ENCODE assay signal across 18 cellular contexts in the genomic region with DNA sequence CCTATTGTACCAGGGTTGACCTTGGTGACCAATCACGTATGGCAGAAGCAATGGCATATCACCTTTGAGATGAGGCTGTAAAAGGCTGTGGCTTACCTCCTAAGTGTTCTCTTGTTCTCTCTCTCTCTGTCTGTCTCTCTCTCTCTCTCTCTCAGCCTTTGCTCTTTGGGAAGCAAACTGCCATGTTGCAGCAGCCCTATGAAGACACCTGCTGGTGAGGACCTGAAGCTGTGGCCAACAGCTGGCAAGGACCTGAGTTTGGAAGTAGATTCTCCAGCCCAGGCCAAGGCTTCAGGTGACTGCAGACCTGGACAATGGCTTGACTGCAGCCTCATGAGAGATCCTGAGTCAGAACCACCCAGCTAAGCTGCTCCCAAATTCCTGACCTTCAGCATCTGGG.
DNase-seq lines count a peak whose midpoint lies in the region; ATAC-seq and TF ChIP-seq lines count a peak whose summit lies in the region.
"Had no signal": no experiment of that assay in that cellular context is flagged by ENCODE, and none has a peak within 500 bp of the region (broad histone marks: within the 10 kb centered on the region; RNA-seq: fewer than 3 reads in every experiment).

No MANE protein-coding gene starts in this region.

- RAD21 ChIA-PET in HCT116 (lab: Charles Lee; ENCODE audit: low non-redundant PET in 1 of 2, low total read pairs in 2 of 2, uncharacterized antibody in 2 of 2, unreplicated experiment in 2 of 2): interaction anchor here in 1 of 2 experiments (0.7 kb wide), 1 partner anchor 228 kb away, joined by 3 read pairs; no protein-coding TSS in a partner anchor

- no peaks in the 10 kb centered on the region for H3K36me3 ChIP-seq in HCT116 (ENCODE audit: control insufficient read depth in 1 of 2, insufficient read depth in 2 of 2, low read length in 2 of 2)
- H3K36me3 ChIP-seq in endodermal cell (ENCODE audit: control insufficient read depth, insufficient read depth, low read length): no peaks in the 10 kb centered on the region
- H3K36me3 ChIP-seq: SJCRH30 had no signal

- H3K4me1 Mint-ChIP-seq in endodermal cell: peaks cover 17% of the 10 kb centered on the region
- no peaks in the 10 kb centered on the region for H3K4me1 Mint-ChIP-seq in activated CD4-positive, alpha-beta memory T cell treated with anti-CD3 and anti-CD28 coated beads for 36 hours (ENCODE audit: low read depth)

- H3K9ac ChIP-seq in HCT116 (ENCODE audit: low read length): no peak overlapping the region
- no peak overlapping the region for H3K9ac ChIP-seq in endodermal cell (ENCODE audit: extremely low read depth, low read length, poor library complexity, severe bottlenecking)

- ATAC-seq in HCT116 (peak; percentile 39; the same call in 1 of the 2 replicates), left lobe of liver (peak; percentile 48)
- ATAC-seq: K562 had no signal

- POLR2A ChIA-PET in HCT116 (lab: Charles Lee): no interaction called here
- POLR2A ChIA-PET in activated CD4-positive, alpha-beta memory T cell treated with anti-CD3 and anti-CD28 coated beads for 36 hours (lab: Charles Lee): no interaction called here

- peaks cover 3% of the 10 kb centered on the region for H3K9me3 Mint-ChIP-seq in endodermal cell
- no peaks in the 10 kb centered on the region for H3K9me3 Mint-ChIP-seq in activated CD4-positive, alpha-beta memory T cell treated with anti-CD3 and anti-CD28 coated beads for 36 hours
- H3K9me3 Mint-ChIP-seq: CD4-positive, alpha-beta T cell had no signal

- H3K27me3 ChIP-seq in HCT116 (ENCODE audit: insufficient read depth, low read length) (peaks cover 13% of the 10 kb centered on the region), endodermal cell (ENCODE audit: control insufficient read depth, insufficient read depth, low read length, poor library complexity, severe bottlenecking) (no peaks in the 10 kb centered on the region)
- H3K27me3 ChIP-seq: SJCRH30 had no signal

- no peaks in the 10 kb centered on the region for H3K27me3 Mint-ChIP-seq in endodermal cell (ENCODE audit: insufficient read depth)
- H3K27me3 Mint-ChIP-seq in activated CD4-positive, alpha-beta memory T cell treated with anti-CD3 and anti-CD28 coated beads for 36 hours: no peaks in the 10 kb centered on the region
- H3K27me3 Mint-ChIP-seq: CD4-positive, alpha-beta T cell had no signal

- no peaks in the 10 kb centered on the region for H4K20me1 ChIP-seq in HCT116 (ENCODE audit: insufficient read depth)

- H3K4me3 Mint-ChIP-seq in endodermal cell: no peak overlapping the region
- no peak overlapping the region for H3K4me3 Mint-ChIP-seq in activated CD4-positive, alpha-beta memory T cell treated with anti-CD3 and anti-CD28 coated beads for 36 hours
- H3K4me3 Mint-ChIP-seq: CD4-positive, alpha-beta T cell; HFFc6 had no signal

- H3K4me2 ChIP-seq in HCT116 (ENCODE audit: low read length): no peak overlapping the region

- BruUV-seq in HCT116 (replicated peaks; lab: Mats Ljungman, UMichigan): no TSS peak

- TF ChIP-seq RAD21 in HCT116 (IDR thresholded peaks at IDR 0.05; ENCODE audit: low read depth): peak; percentile 22; the same call in 1 of the 2 replicates

- no peaks in the 10 kb centered on the region for H3K36me3 Mint-ChIP-seq in endodermal cell (ENCODE audit: low read depth)
- H3K36me3 Mint-ChIP-seq in activated CD4-positive, alpha-beta memory T cell treated with anti-CD3 and anti-CD28 coated beads for 36 hours: no peaks in the 10 kb centered on the region

- H3K4me1 ChIP-seq in HCT116 (ENCODE audit: control insufficient read depth in 1 of 2, insufficient read depth in 2 of 2, low read length in 2 of 2) (no peaks in the 10 kb centered on the region), endodermal cell (ENCODE audit: control insufficient read depth, insufficient read depth, low read length) (peaks cover 6% of the 10 kb centered on the region)
- H3K4me1 ChIP-seq: SJCRH30 had no signal

- CTCF ChIA-PET in HCT116 (lab: Charles Lee): no interaction called here
- CTCF ChIA-PET in activated CD4-positive, alpha-beta memory T cell treated with anti-CD3 and anti-CD28 coated beads for 36 hours (lab: Charles Lee): no interaction called here

- no peak overlapping the region for H3K27ac Mint-ChIP-seq in endodermal cell
- no peak overlapping the region for H3K27ac Mint-ChIP-seq in activated CD4-positive, alpha-beta memory T cell treated with anti-CD3 and anti-CD28 coated beads for 36 hours
- H3K27ac Mint-ChIP-seq: CD4-positive, alpha-beta T cell; HFFc6 had no signal

- H3K27ac ChIP-seq in HCT116 (ENCODE audit: low read depth, low read length) (no peak overlapping the region), endodermal cell (ENCODE audit: low read depth, low read length) (no peak overlapping the region)
- H3K27ac ChIP-seq: SJCRH30 had no signal

- WGBS in endodermal cell (ENCODE audit: insufficient coverage in 1 of 2, insufficient read length in 1 of 2), 2 experiments: 80 to 86% methylated on average over 1 of the region's 1 CpG

- DNase-seq in HCT116 (ENCODE audit: low read depth, low spot score) (no peak), endodermal cell (peak; percentile 69), left lobe of liver (ENCODE audit: low spot score) (no peak), nucleus accumbens (lab: John Stamatoyannopoulos, UW) (no peak), UCSD-AML1 (lab: John Stamatoyannopoulos, UW; ENCODE audit: unreplicated experiment) (no peak)
- DNase-seq in activated CD4-positive, alpha-beta memory T cell treated with anti-CD3 and anti-CD28 coated beads for 36 hours: no peak
- DNase-seq: CD4-positive, alpha-beta T cell; COR-L47; HFFc6; NCI-H1092 treated with DMSO at 0.1 percent for 48 hours; NCI-H1436 treated with DMSO at 0.1 percent for 48 hours; NCI-H1930; NCI-H2227 treated with DMSO at 0.1 percent for 48 hours; NCI-H510A; OCI-M1; SJCRH30 had no signal

- H3K79me2 ChIP-seq in HCT116 (ENCODE audit: insufficient read depth, low read length): no peaks in the 10 kb centered on the region

- no peak overlapping the region for H2AFZ ChIP-seq in HCT116 (ENCODE audit: low read depth, low read length, poor library complexity, severe bottlenecking)

- TF ChIP-seq POLR2A in HCT116 (IDR thresholded peaks at IDR 0.05; ENCODE audit: borderline replicate concordance, extremely low read depth, insufficient read depth, insufficient read length): no peak

- TF ChIP-seq CTCF in GM12873 (IDR thresholded peaks at IDR 0.05; ENCODE audit: insufficient read depth, low read depth, low read length, missing control alignments) (peak; percentile 10), HCT116 (IDR thresholded peaks at IDR 0.05 in 2 of 3, conservative IDR thresholded peaks at IDR 0.05 in 1 of 3; ENCODE audit: borderline replicate concordance in 1 of 3, insufficient read depth in 1 of 3, low read depth in 2 of 3, low read length in 2 of 3) (no peak), endodermal cell (conservative IDR thresholded peaks at IDR 0.05) (peak; percentile 68)

- intact Hi-C loops in HCT116 (cut with micrococcal nuclease): no loop called here
- intact Hi-C loops in activated CD4-positive, alpha-beta memory T cell treated with anti-CD3 and anti-CD28 coated beads for 36 hours (cut with micrococcal nuclease): no loop called here

- H3K4me3 ChIP-seq in HCT116 (replicated peaks in 1 of 2; ENCODE audit: low read depth in 1 of 2, low read length in 2 of 2): no peak overlapping the region
- H3K4me3 ChIP-seq in endodermal cell (ENCODE audit: low read length): no peak overlapping the region
- H3K4me3 ChIP-seq: K562, SJCRH30 had no signal

- H3K9me2 ChIP-seq in HCT116 (ENCODE audit: insufficient read depth): no peaks in the 10 kb centered on the region

- H3K9me3 ChIP-seq in HCT116 (ENCODE audit: control insufficient read depth in 1 of 2, insufficient read depth in 1 of 2, low read depth in 1 of 2, low read length in 2 of 2) (no peaks in the 10 kb centered on the region), endodermal cell (ENCODE audit: control insufficient read depth, low read length) (no peaks in the 10 kb centered on the region)
- H3K9me3 ChIP-seq: SJCRH30 had no signal

TF ChIP-seq in HCT116, 20 proteins besides CTCF, POLR2A, EP300 and RAD21:
- TF ChIP-seq ZNF274 (IDR thresholded peaks at IDR 0.05; ENCODE audit: low read depth, low read length) (no peak), ZFX (IDR thresholded peaks at IDR 0.05) (no peak), TCF7L2 (IDR thresholded peaks at IDR 0.05; ENCODE audit: borderline replicate concordance, extremely low read depth, insufficient read depth, insufficient read length) (no peak), SIN3A (IDR thresholded peaks at IDR 0.05; ENCODE audit: low read depth) (no peak), EZH2phosphoT487 (IDR thresholded peaks at IDR 0.05; ENCODE audit: borderline replicate concordance) (no peak), JUND (IDR thresholded peaks at IDR 0.05) (no peak), CBX3 (IDR thresholded peaks at IDR 0.05; ENCODE audit: low read depth) (no peak), YY1 (IDR thresholded peaks at IDR 0.05; ENCODE audit: extremely low read depth, insufficient replicate concordance, low read depth, low read length) (no peak), POLR2AphosphoS5 (IDR thresholded peaks at IDR 0.05; ENCODE audit: low read depth, low read length) (no peak)
- TF ChIP-seq, protein P1, sequence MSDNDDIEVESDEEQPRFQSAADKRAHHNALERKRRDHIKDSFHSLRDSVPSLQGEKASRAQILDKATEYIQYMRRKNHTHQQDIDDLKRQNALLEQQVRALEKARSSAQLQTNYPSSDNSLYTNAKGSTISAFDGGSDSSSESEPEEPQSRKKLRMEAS (IDR thresholded peaks at IDR 0.05): no peak

Comparison
In these comparisons a context has a peak if more than half of its experiments do, and no peak if none do; other contexts are left out.
1. CTCF ChIP-seq: peak in GM12873 (single experiment) and endodermal cell (single experiment); none in HCT116 (0 of 3).